9 cellular contexts compared by ENCODE assay signal in genomic region chr2:165203689-165204559, GRCh38. TPM values are rescaled to one million over a fixed set of nuclear protein-coding genes. Genes with fewer than 3 reads are reported as not detected.
A peak's percentile ranks its signal among the peaks of the same experiment; 100 is the strongest.
DNase-seq lines count a peak whose midpoint lies in the region; ATAC-seq, FAIRE-seq and TF ChIP-seq lines count a peak whose summit lies in the region.
"Had no signal": no experiment of that assay in that cellular context is flagged by ENCODE, and none has a peak within 500 bp of the region (broad histone marks: within the 10 kb centered on the region; RNA-seq: fewer than 3 reads in every experiment).

TSS of gene SCN3A (minus strand) at chr2:165204050. CDS start at chr2:165176394, 27,656 bp downstream.

- H3K27me3 ChIP-seq in DND-41 (ENCODE audit: insufficient read depth, low read length, poor library complexity): no peaks in the 10 kb centered on the region
- no peaks in the 10 kb centered on the region for H3K27me3 ChIP-seq in HepG2 (ENCODE audit: control insufficient read depth in 1 of 2, insufficient read depth in 2 of 2, low read length in 2 of 2)
- H3K27me3 ChIP-seq in vagina: no peaks in the 10 kb centered on the region
- H3K27me3 ChIP-seq: upper lobe of left lung had no signal

- no TSS peak for BruUV-seq in HepG2 (replicated peaks; lab: Mats Ljungman, UMichigan)

- peaks cover 43% of the 10 kb centered on the region for H3K4me1 ChIP-seq in DND-41 (ENCODE audit: insufficient read depth, low read length)
- H3K4me1 ChIP-seq in HepG2 (ENCODE audit: insufficient read depth, low read length): no peaks in the 10 kb centered on the region
- no peaks in the 10 kb centered on the region for H3K4me1 ChIP-seq in vagina

- TF ChIP-seq EP300 in HepG2 (IDR thresholded peaks at IDR 0.05; ENCODE audit: low read depth in 2 of 2, low read length in 2 of 2) (no peak), HepG2 (CRISPR knock-in tag; IDR thresholded peaks at IDR 0.05; ENCODE audit: borderline replicate concordance) (no peak)

- intact Hi-C loops in HepG2 (cut with micrococcal nuclease; ENCODE audit: unreplicated experiment): loop anchor here (1.0 to 10.0 kb wide), 3 partner anchors 189 to 469 kb away; no protein-coding TSS in a partner anchor
- intact Hi-C loops in vagina (cut with DNase I): no loop called here

- FAIRE-seq in HepG2 (lab: Jason Lieb, UNC): peak; percentile 63

- H3K27ac ChIP-seq in DND-41 (ENCODE audit: low read length): peak within 1 kb of the TSS; percentile 80
- no peak within 1 kb of the TSS for H3K27ac ChIP-seq in HepG2 (ENCODE audit: extremely low read length, insufficient read depth, low read length)
- no peak within 1 kb of the TSS for H3K27ac ChIP-seq in vagina
- H3K27ac ChIP-seq: upper lobe of left lung had no signal

- no peaks in the 10 kb centered on the region for H3K9me3 ChIP-seq in DND-41 (ENCODE audit: insufficient read depth, low read length, severe bottlenecking)
- no peaks in the 10 kb centered on the region for H3K9me3 ChIP-seq in HepG2 (ENCODE audit: low read length)
- no peaks in the 10 kb centered on the region for H3K9me3 ChIP-seq in vagina
- H3K9me3 ChIP-seq: upper lobe of left lung had no signal

- POLR2A ChIA-PET in HepG2 (lab: Yijun Ruan, JAX): no interaction called here

- DNase-seq in DND-41 (peak; percentile 56), NCI-H526 (lab: John Stamatoyannopoulos, UW) (peak; percentile 75 to 85), T47D (ENCODE audit: low read depth in 1 of 2, low spot score in 1 of 2) (peak; percentile 3 to 47), HepG2 (ENCODE audit: low spot score) (peak; percentile 54), vagina (ENCODE audit: extremely low spot score in 2 of 2) (no peak)
- no peak for DNase-seq in activated CD8-positive, alpha-beta memory T cell treated with anti-CD3 and anti-CD28 coated beads, Interleukin-2, amount 50 U/mL, for 48 hours
- DNase-seq: upper lobe of left lung had no signal

- H4K20me1 ChIP-seq in DND-41 (ENCODE audit: insufficient read depth, low read length) (no peaks in the 10 kb centered on the region), HepG2 (ENCODE audit: insufficient read depth, low read length) (no peaks in the 10 kb centered on the region)

- in situ Hi-C loops in T47D (cut with HindIII; ENCODE audit: low pct_unique_long_range_greater_than_20kb, low sequenced_read_pairs): no loop called here
- in situ Hi-C loops in HepG2 (cut with HindIII; ENCODE audit: extremely low pct_ligation_motif_present, low pct_unique_long_range_greater_than_20kb): loop anchor here (5.0 kb wide), 1 partner anchor 182 kb away; no protein-coding TSS in a partner anchor

- WGBS in HepG2 (ENCODE audit: low lambda C conversion rate): 14% methylated on average over 8 of the region's 8 CpGs

- H3K79me2 ChIP-seq in DND-41 (ENCODE audit: insufficient read depth, low read length) (no peaks in the 10 kb centered on the region), HepG2 (ENCODE audit: insufficient read depth, low read length) (no peaks in the 10 kb centered on the region)

- H3K9ac ChIP-seq in DND-41 (ENCODE audit: low read depth, low read length) (peak within 1 kb of the TSS; percentile 51), HepG2 (ENCODE audit: insufficient read depth, low read depth, low read length) (no peak within 1 kb of the TSS)

- CTCF ChIA-PET in HepG2 (lab: Yijun Ruan, JAX; ENCODE audit: low intra/inter-chr PET ratio, low total read pairs): interaction anchor here (0.8 to 4.6 kb wide), 2 partner anchors 188 to 211 kb away, joined by 3 to 109 read pairs; no protein-coding TSS in a partner anchor

- peak within 1 kb of the TSS; percentile 69 for H3K4me2 ChIP-seq in DND-41 (ENCODE audit: insufficient read depth, low read length)
- H3K4me2 ChIP-seq in HepG2 (ENCODE audit: low read depth, low read length): no peak within 1 kb of the TSS

- H3K36me3 ChIP-seq in DND-41 (ENCODE audit: insufficient read depth, low read length) (no peaks in the 10 kb centered on the region), HepG2 (replicated peaks in 1 of 2; ENCODE audit: control insufficient read depth in 1 of 2, insufficient read depth in 2 of 2, low read length in 2 of 2) (no peaks in the 10 kb centered on the region), vagina (no peaks in the 10 kb centered on the region)
- H3K36me3 ChIP-seq: upper lobe of left lung had no signal

- no peak for TF ChIP-seq POLR2A in HepG2 (IDR thresholded peaks at IDR 0.05; ENCODE audit: insufficient read depth in 1 of 2, low read depth in 2 of 2, low read length in 2 of 2)
- no peak for TF ChIP-seq POLR2A in vagina (IDR thresholded peaks at IDR 0.05)

- peak within 1 kb of the TSS; percentile 16 to 55; a peak in 3 of 4 replicates for H3K4me3 ChIP-seq in DND-41 (ENCODE audit: low read depth in 1 of 2, low read length in 2 of 2)
- H3K4me3 ChIP-seq in HepG2 (replicated peaks in 1 of 3; ENCODE audit: insufficient read depth in 1 of 3, low read depth in 2 of 3, low read length in 3 of 3): no peak within 1 kb of the TSS
- no peak within 1 kb of the TSS for H3K4me3 ChIP-seq in vagina
- H3K4me3 ChIP-seq: upper lobe of left lung had no signal

- H2AFZ ChIP-seq in DND-41 (ENCODE audit: low read depth, low read length): peak within 1 kb of the TSS; percentile 73
- H2AFZ ChIP-seq in HepG2 (ENCODE audit: low read length): no peak within 1 kb of the TSS

- ATAC-seq in DND-41 (ENCODE audit: insufficient read depth, low read depth): peak; percentile 88
- ATAC-seq in GM19372 (IDR thresholded peaks at IDR 0.05; ENCODE audit: low read depth, unreplicated experiment): peak; percentile 64
- ATAC-seq in HG03571 (IDR thresholded peaks at IDR 0.05; ENCODE audit: unreplicated experiment): peak; percentile 44
- peak; percentile 83 for ATAC-seq in HepG2

- 0 out of 2 replicates have a peak, but pooled peaks have one; percentile 23 for TF ChIP-seq RAD21 in HepG2 (CRISPR knock-in tag; IDR thresholded peaks at IDR 0.05)

- peak; percentile 85 for TF ChIP-seq CTCF in DND-41 (IDR thresholded peaks at IDR 0.05; ENCODE audit: borderline replicate concordance, extremely low read depth, low read length, poor library complexity, severe bottlenecking)
- TF ChIP-seq CTCF in HepG2 (CRISPR knock-in tag; IDR thresholded peaks at IDR 0.05): peak; percentile 85
- TF ChIP-seq CTCF in vagina (IDR thresholded peaks at IDR 0.05): peak in 2 of 3 experiments; percentile 19 to 45

RNA-seq across cellular contexts. Expression of gene SCN3A, which starts in this region (rescaled TPM):
- total RNA-seq in HepG2 (2016; rRNA removed; fragmentation: Illumina TruSeq; extraction: Trizol) (not detected in 2 replicates), vagina (2.0 TPM)
- not detected in 2 replicates for total RNA-seq in HepG2 (2016; cell fraction: cytosol; rRNA removed; fragmentation: Illumina TruSeq; extraction: Trizol; ENCODE audit: low read depth)
- total RNA-seq in HepG2 (2016; cell fraction: insoluble cytoplasmic fraction; rRNA removed; fragmentation: Illumina TruSeq; extraction: Trizol): not detected in 2 replicates
- not detected in 2 replicates for total RNA-seq in HepG2 (2016; cell fraction: membrane; rRNA removed; fragmentation: Illumina TruSeq; extraction: Trizol)
- not detected in 2 replicates for total RNA-seq in HepG2 (2016; cell fraction: nucleus; rRNA removed; fragmentation: Illumina TruSeq; extraction: Trizol)
- polyA plus RNA-seq in HepG2 (2011; rRNA removed): 0.03 TPM in 1 of 2 replicates, not detected in the other
- not detected in 2 replicates for polyA plus RNA-seq in HepG2 (2011; cell fraction: cytosol; rRNA removed)
- polyA plus RNA-seq in HepG2 (2011; cell fraction: nucleus; rRNA removed): not detected in 2 replicates
- polyA plus RNA-seq in HepG2 (2012): 0.08 and 0.11 TPM in 2 replicates
- polyA plus RNA-seq in HepG2 (2016; cell fraction: cytosol; fragmentation: Illumina TruSeq; extraction: Trizol; ENCODE audit: low read depth): not detected in 2 replicates
- not detected in 2 replicates for polyA plus RNA-seq in HepG2 (2016; cell fraction: insoluble cytoplasmic fraction; fragmentation: Illumina TruSeq; extraction: Trizol; ENCODE audit: low read depth)
- polyA plus RNA-seq in HepG2 (2016; cell fraction: membrane; fragmentation: Illumina TruSeq; extraction: Trizol; ENCODE audit: low read depth): not detected in 2 replicates
- polyA plus RNA-seq in HepG2 (2016; cell fraction: nucleus; fragmentation: Illumina TruSeq; extraction: Trizol; ENCODE audit: insufficient read depth, low read depth): not detected in 2 replicates
- polyA minus RNA-seq in HepG2 (2011; rRNA and poly(A)+ RNA removed; ENCODE audit: low replicate concordance): not detected in 2 replicates
- not detected in 2 replicates for polyA minus RNA-seq in HepG2 (2011; cell fraction: cytosol; rRNA and poly(A)+ RNA removed)
- polyA minus RNA-seq in HepG2 (2011; cell fraction: nucleus; rRNA and poly(A)+ RNA removed): under 0.01 TPM in 1 of 2 replicates, not detected in the other

Comparison
In these comparisons a context has a peak if more than half of its experiments do, and no peak if none do; other contexts are left out.
1. Peak in DNase-seq and ATAC-seq in HepG2; RNA of the gene not detected or under 1 TPM.
2. DNase-seq: peak in DND-41 (single experiment), NCI-H526 (2 of 2) and T47D (2 of 2); none in vagina (0 of 2) and activated CD8-positive, alpha-beta memory T cell treated with anti-CD3 and anti-CD28 coated beads, Interleukin-2, amount 50 U/mL, for 48 hours (single experiment).
3. H3K4me3 ChIP-seq: peak in DND-41 (2 of 2); none in HepG2 (0 of 3) and vagina (0 of 2).
4. CTCF ChIP-seq: peak in every context shown above with its lines; median percentile 85 in DND-41; 85 in HepG2; 32 in vagina.
5. Peak in every context shown above with its lines, with median percentiles within 50 percentile points of each other: ATAC-seq.